ENCODE assay signal across 19 cellular contexts in the genomic region with DNA sequence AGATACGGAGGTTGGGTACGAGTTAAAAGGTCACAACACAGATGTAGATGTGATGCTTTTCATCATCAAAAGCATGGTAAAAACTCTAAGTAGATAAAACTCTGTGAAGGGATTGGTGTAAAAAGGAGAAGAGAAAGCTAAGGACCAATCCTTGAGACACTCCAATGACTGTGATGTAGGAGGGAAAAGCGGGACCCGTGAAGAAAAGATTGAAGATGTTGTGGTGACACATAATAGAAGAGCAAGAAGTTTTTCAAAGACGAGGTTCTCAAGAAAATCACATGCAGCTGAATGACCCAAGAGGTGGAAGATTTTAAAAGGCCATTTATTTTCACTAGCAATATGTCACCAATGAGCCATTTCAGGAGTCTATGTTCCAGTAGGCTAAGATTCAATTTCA.
DNase-seq lines count a peak whose midpoint lies in the region; ATAC-seq lines count a peak whose summit lies in the region.
"Had no signal": no experiment of that assay in that cellular context is flagged by ENCODE, and none has a peak within 500 bp of the region (broad histone marks: within the 10 kb centered on the region; RNA-seq: fewer than 3 reads in every experiment).

No MANE protein-coding gene starts in this region.

- no peak overlapping the region for H3K4me3 ChIP-seq in right cardiac atrium (ENCODE audit: low read length)
- H3K4me3 ChIP-seq: K562 had no signal

- intact Hi-C loops in activated T-helper 2 cell treated with anti-CD3 and anti-CD28 coated beads, Interferon-gamma antibody, Interleukin-2, Interleukin-4, amounts not matched to agents 10 μg/mL and 5 μg/mL and 100 μg/mL, durations not matched to agents 14 hours and 24 hours and 36 hours (cut with micrococcal nuclease): loop anchor here (1.0 to 10.0 kb wide), 9 partner anchors 28 to 377 kb away; partner anchors contain the start of genes ATP5PF and GABPA
- intact Hi-C loops in right cardiac atrium (cut with DNase I): no loop called here

- 81% methylated on average over 5 of the region's 5 CpGs for WGBS in right cardiac atrium

- no peak overlapping the region for H3K27ac ChIP-seq in right cardiac atrium (ENCODE audit: low read length)
- H3K27ac ChIP-seq: 22Rv1, RWPE1 had no signal

- no peaks in the 10 kb centered on the region for H3K27me3 Mint-ChIP-seq in T-helper 2 cell treated with Interferon-gamma antibody and Interleukin-4, amounts not matched to agents 5 μg/mL and 100 μg/mL, for 36 hours (ENCODE audit: low read depth)
- no peaks in the 10 kb centered on the region for H3K27me3 Mint-ChIP-seq in activated naive CD4-positive, alpha-beta T cell treated with anti-CD3 and anti-CD28 coated beads, Interleukin-2, amount 50 U/mL, for 24 hours
- no peaks in the 10 kb centered on the region for H3K27me3 Mint-ChIP-seq in activated T-helper 2 cell treated with anti-CD3 and anti-CD28 coated beads, Interferon-gamma antibody, Interleukin-2, Interleukin-4, amounts not matched to agents 10 μg/mL and 5 μg/mL and 100 μg/mL, durations not matched to agents 14 hours and 24 hours and 36 hours (ENCODE audit: low read depth)
- H3K27me3 Mint-ChIP-seq: CD4-positive, alpha-beta T cell had no signal

- ATAC-seq in stimulated activated naive CD8-positive, alpha-beta T cell treated with anti-CD3 and anti-CD28 coated beads, Interleukin-15, Interleukin-2, amounts not matched to agents 100 U/mL and 50 U/mL, for 24 hours: peak; percentile 10
- ATAC-seq in right cardiac atrium: no peak
- ATAC-seq: K562 had no signal

- H3K27me3 ChIP-seq in right cardiac atrium (ENCODE audit: control insufficient read depth, insufficient read depth): no peaks in the 10 kb centered on the region
- H3K27me3 ChIP-seq: BE2C had no signal

- DNase-seq in T-helper 2 cell treated with Interferon-gamma antibody and Interleukin-4, amounts not matched to agents 5 μg/mL and 100 μg/mL, for 36 hours (ENCODE audit: low spot score): no peak
- DNase-seq in T-helper 2 cell (no peak), right cardiac atrium (no peak), middle frontal gyrus (ENCODE audit: extremely low spot score, low spot score) (no peak)
- DNase-seq in activated naive CD4-positive, alpha-beta T cell treated with anti-CD3 and anti-CD28 coated beads, Interleukin-2, amount 50 U/mL, for 16 hours: no peak
- no peak for DNase-seq in activated T-helper 2 cell treated with anti-CD3 and anti-CD28 coated beads, Interferon-gamma antibody, Interleukin-2, Interleukin-4, amounts not matched to agents 10 μg/mL and 5 μg/mL and 100 μg/mL, durations not matched to agents 14 hours and 24 hours and 36 hours (ENCODE audit: low spot score)
- DNase-seq in stimulated activated naive CD8-positive, alpha-beta T cell treated with anti-CD3 and anti-CD28 coated beads, Interleukin-15, Interleukin-2, amounts not matched to agents 100 U/mL and 50 U/mL, for 24 hours: no peak
- DNase-seq: BE2C; Calu3; CD4-positive, alpha-beta T cell; NCI-H1436; NCI-H2029; NCI-H2171; NCI-H446; PC-3 had no signal

- H3K9me3 Mint-ChIP-seq in T-helper 2 cell treated with Interferon-gamma antibody and Interleukin-4, amounts not matched to agents 5 μg/mL and 100 μg/mL, for 36 hours: no peaks in the 10 kb centered on the region
- no peaks in the 10 kb centered on the region for H3K9me3 Mint-ChIP-seq in activated naive CD4-positive, alpha-beta T cell treated with anti-CD3 and anti-CD28 coated beads, Interleukin-2, amount 50 U/mL, for 24 hours
- peaks cover 3% of the 10 kb centered on the region for H3K9me3 Mint-ChIP-seq in activated T-helper 2 cell treated with anti-CD3 and anti-CD28 coated beads, Interferon-gamma antibody, Interleukin-2, Interleukin-4, amounts not matched to agents 10 μg/mL and 5 μg/mL and 100 μg/mL, durations not matched to agents 14 hours and 24 hours and 36 hours
- H3K9me3 Mint-ChIP-seq: CD4-positive, alpha-beta T cell had no signal

- no peaks in the 10 kb centered on the region for H3K4me1 ChIP-seq in right cardiac atrium (ENCODE audit: control insufficient read depth, insufficient read depth, low read length)
- H3K4me1 ChIP-seq: BE2C had no signal

- H3K27ac Mint-ChIP-seq in T-helper 2 cell treated with Interferon-gamma antibody and Interleukin-4, amounts not matched to agents 5 μg/mL and 100 μg/mL, for 36 hours: no peak overlapping the region
- H3K27ac Mint-ChIP-seq in activated naive CD4-positive, alpha-beta T cell treated with anti-CD3 and anti-CD28 coated beads, Interleukin-2, amount 50 U/mL, for 24 hours: peak overlapping the region; percentile 83
- H3K27ac Mint-ChIP-seq in activated T-helper 2 cell treated with anti-CD3 and anti-CD28 coated beads, Interferon-gamma antibody, Interleukin-2, Interleukin-4, amounts not matched to agents 10 μg/mL and 5 μg/mL and 100 μg/mL, durations not matched to agents 14 hours and 24 hours and 36 hours: peak overlapping the region; percentile 13
- H3K27ac Mint-ChIP-seq: CD4-positive, alpha-beta T cell had no signal

- peaks cover 26% of the 10 kb centered on the region for H3K4me1 Mint-ChIP-seq in T-helper 2 cell treated with Interferon-gamma antibody and Interleukin-4, amounts not matched to agents 5 μg/mL and 100 μg/mL, for 36 hours (ENCODE audit: low read depth)
- H3K4me1 Mint-ChIP-seq in activated naive CD4-positive, alpha-beta T cell treated with anti-CD3 and anti-CD28 coated beads, Interleukin-2, amount 50 U/mL, for 24 hours: peaks cover 53% of the 10 kb centered on the region
- H3K4me1 Mint-ChIP-seq in activated T-helper 2 cell treated with anti-CD3 and anti-CD28 coated beads, Interferon-gamma antibody, Interleukin-2, Interleukin-4, amounts not matched to agents 10 μg/mL and 5 μg/mL and 100 μg/mL, durations not matched to agents 14 hours and 24 hours and 36 hours (ENCODE audit: low read depth): peaks cover 47% of the 10 kb centered on the region

- H3K9me3 ChIP-seq in right cardiac atrium (ENCODE audit: control insufficient read depth, low read length): no peaks in the 10 kb centered on the region
- H3K9me3 ChIP-seq: BE2C had no signal

- peak overlapping the region; percentile 0 for H3K4me3 Mint-ChIP-seq in T-helper 2 cell treated with Interferon-gamma antibody and Interleukin-4, amounts not matched to agents 5 μg/mL and 100 μg/mL, for 36 hours
- H3K4me3 Mint-ChIP-seq in activated naive CD4-positive, alpha-beta T cell treated with anti-CD3 and anti-CD28 coated beads, Interleukin-2, amount 50 U/mL, for 24 hours: peak overlapping the region; percentile 63
- peak overlapping the region; percentile 6 for H3K4me3 Mint-ChIP-seq in activated T-helper 2 cell treated with anti-CD3 and anti-CD28 coated beads, Interferon-gamma antibody, Interleukin-2, Interleukin-4, amounts not matched to agents 10 μg/mL and 5 μg/mL and 100 μg/mL, durations not matched to agents 14 hours and 24 hours and 36 hours (ENCODE audit: low read depth)
- H3K4me3 Mint-ChIP-seq: CD4-positive, alpha-beta T cell had no signal

- no peaks in the 10 kb centered on the region for H3K36me3 Mint-ChIP-seq in T-helper 2 cell treated with Interferon-gamma antibody and Interleukin-4, amounts not matched to agents 5 μg/mL and 100 μg/mL, for 36 hours (ENCODE audit: low read depth)
- peaks cover 2% of the 10 kb centered on the region for H3K36me3 Mint-ChIP-seq in activated naive CD4-positive, alpha-beta T cell treated with anti-CD3 and anti-CD28 coated beads, Interleukin-2, amount 50 U/mL, for 24 hours
- H3K36me3 Mint-ChIP-seq in activated T-helper 2 cell treated with anti-CD3 and anti-CD28 coated beads, Interferon-gamma antibody, Interleukin-2, Interleukin-4, amounts not matched to agents 10 μg/mL and 5 μg/mL and 100 μg/mL, durations not matched to agents 14 hours and 24 hours and 36 hours (ENCODE audit: low read depth): no peaks in the 10 kb centered on the region

Comparison
In these comparisons a context has a peak if more than half of its experiments do, and no peak if none do; other contexts are left out.
1. H3K4me3 Mint-ChIP-seq: peak in every context shown above with its lines; median percentile 63 in activated naive CD4-positive, alpha-beta T cell treated with anti-CD3 and anti-CD28 coated beads, Interleukin-2, amount 50 U/mL, for 24 hours; 6 in activated T-helper 2 cell treated with anti-CD3 and anti-CD28 coated beads, Interferon-gamma antibody, Interleukin-2, Interleukin-4, amounts not matched to agents 10 μg/mL and 5 μg/mL and 100 μg/mL, durations not matched to agents 14 hours and 24 hours and 36 hours; 0 in T-helper 2 cell treated with Interferon-gamma antibody and Interleukin-4, amounts not matched to agents 5 μg/mL and 100 μg/mL, for 36 hours.